19 cellular contexts compared by ENCODE assay signal in genomic region chr17:44914698-44915271, GRCh38. TPM values are rescaled to one million over a fixed set of nuclear protein-coding genes. Genes with fewer than 3 reads are reported as not detected.
DNase-seq lines count a peak whose midpoint lies in the region; ATAC-seq and TF ChIP-seq lines count a peak whose summit lies in the region.
"Had no signal": no experiment of that assay in that cellular context is flagged by ENCODE, and none has a peak within 500 bp of the region (broad histone marks: within the 10 kb centered on the region; RNA-seq: fewer than 3 reads in every experiment).

No MANE protein-coding gene starts in this region.

- peaks cover 9% of the 10 kb centered on the region for H3K4me1 ChIP-seq in hepatocyte (ENCODE audit: insufficient read depth)

- H3K9me3 ChIP-seq in hepatocyte (ENCODE audit: low read depth) = no peaks in the 10 kb centered on the region

- H3K36me3 ChIP-seq in hepatocyte (replicated peaks; ENCODE audit: insufficient read depth, low read depth) = no peaks in the 10 kb centered on the region

- DNase-seq in cardiac septum (ENCODE audit: low spot score) (peak; percentile 51), Right ventricle myocardium inferior (ENCODE audit: missing footprints) (no peak), hepatocyte (ENCODE audit: low spot score) (peak; percentile 2), sciatic nerve (ENCODE audit: low spot score) (peak; percentile 47), NCI-H2081 (lab: John Stamatoyannopoulos, UW) (no peak), DMS53 treated with DMSO at 0.1 percent for 48 hours (lab: John Stamatoyannopoulos, UW; ENCODE audit: unreplicated experiment) (no peak), NCI-H2029 treated with DMSO at 0.1 percent for 48 hours (lab: John Stamatoyannopoulos, UW) (no peak)
- DNase-seq: AML-193, GM23248, HFFc6, KG1, NCI-H1092 treated with DMSO at 0.1 percent for 48 hours, NCI-H1694, NCI-H774, SIG-M5 had no signal

- no peak overlapping the region for H3K4me2 ChIP-seq in hepatocyte

- H3K79me2 ChIP-seq in hepatocyte = no peaks in the 10 kb centered on the region

- H3K4me3 ChIP-seq in hepatocyte = no peak overlapping the region
- H3K4me3 ChIP-seq: GM23248 had no signal

- H3K27me3 ChIP-seq in hepatocyte = peaks cover 4% of the 10 kb centered on the region

- H2AFZ ChIP-seq in hepatocyte = no peak overlapping the region
- H2AFZ ChIP-seq: GM23248 had no signal

- 93% methylated on average over 19 of the region's 19 CpGs for WGBS in hepatocyte (ENCODE audit: low lambda C conversion rate, missing lambda C conversion rate)

- no peak overlapping the region for H3K27ac ChIP-seq in hepatocyte
- H3K27ac ChIP-seq: GM23248, HL-60 had no signal

- H3K9me2 ChIP-seq in hepatocyte (replicated peaks; ENCODE audit: insufficient read depth) = no peaks in the 10 kb centered on the region

- intact Hi-C loops in cardiac septum (cut with DNase I) = no loop called here
- intact Hi-C loops in Right ventricle myocardium inferior (cut with DNase I) = no loop called here
- intact Hi-C loops in sciatic nerve (cut with DNase I) = loop anchor here (10.0 kb wide), 1 partner anchor 220 kb away; the partner anchor contains the start of genes ACBD4 and PLCD3

- no peak for TF ChIP-seq CTCF in hepatocyte (IDR thresholded peaks at IDR 0.05; ENCODE audit: poor library complexity)

- H4K20me1 ChIP-seq in hepatocyte (ENCODE audit: insufficient read depth, poor library complexity, severe bottlenecking) = no peaks in the 10 kb centered on the region

- ATAC-seq in Right ventricle myocardium inferior (no peak), sciatic nerve (no peak)

RNA-seq across cellular contexts. Expression of gene GFAP, which starts 0.5 kb away (rescaled TPM):
- 7.0 TPM for total RNA-seq in cardiac septum
- total RNA-seq in Right ventricle myocardium inferior = 3.7 TPM
- total RNA-seq in hepatocyte = 0.10 and 1.6 TPM in 2 replicates
- not detected in 2 replicates for polyA plus RNA-seq in hepatocyte
- total RNA-seq in sciatic nerve = 9.2 TPM
- total RNA-seq: A673, G401, GM23248, HFFc6, MCF 10A had no signal

RNA-seq across cellular contexts. Expression of gene EFTUD2, which starts 15.5 kb away (rescaled TPM):
- 62.0 TPM for total RNA-seq in cardiac septum
- total RNA-seq in Right ventricle myocardium inferior = 68.1 TPM
- total RNA-seq in hepatocyte = 57.0 and 87.0 TPM in 2 replicates
- 65.2 and 65.6 TPM in 2 replicates for polyA plus RNA-seq in hepatocyte
- total RNA-seq in sciatic nerve = 75.2 TPM

RNA-seq across cellular contexts. Expression of gene KIF18B, which starts 32.8 kb away (rescaled TPM):
- 0.13 TPM for total RNA-seq in cardiac septum
- total RNA-seq in Right ventricle myocardium inferior = 2.5 TPM
- total RNA-seq in hepatocyte = 1.8 and 2.1 TPM in 2 replicates
- polyA plus RNA-seq in hepatocyte = 4.3 and 5.0 TPM in 2 replicates
- total RNA-seq in sciatic nerve = 0.40 TPM

RNA-seq across cellular contexts. Expression of gene C1QL1, which starts 53.3 kb away (rescaled TPM):
- total RNA-seq in cardiac septum = 0.97 TPM
- 11.3 TPM for total RNA-seq in Right ventricle myocardium inferior
- total RNA-seq in hepatocyte = 12.8 and 15.1 TPM in 2 replicates
- 54.9 and 68.3 TPM in 2 replicates for polyA plus RNA-seq in hepatocyte
- 6.0 TPM for total RNA-seq in sciatic nerve

Comparison
In these comparisons a context has a peak if more than half of its experiments do, and no peak if none do; other contexts are left out.
1. DNase-seq: peak in cardiac septum (single experiment), hepatocyte (single experiment) and sciatic nerve (single experiment); none in Right ventricle myocardium inferior (single experiment), NCI-H2081 (0 of 2), DMS53 treated with DMSO at 0.1 percent for 48 hours (single experiment) and NCI-H2029 treated with DMSO at 0.1 percent for 48 hours (single experiment).